ENCODE assay signal across 11 cellular contexts in the genomic region with DNA sequence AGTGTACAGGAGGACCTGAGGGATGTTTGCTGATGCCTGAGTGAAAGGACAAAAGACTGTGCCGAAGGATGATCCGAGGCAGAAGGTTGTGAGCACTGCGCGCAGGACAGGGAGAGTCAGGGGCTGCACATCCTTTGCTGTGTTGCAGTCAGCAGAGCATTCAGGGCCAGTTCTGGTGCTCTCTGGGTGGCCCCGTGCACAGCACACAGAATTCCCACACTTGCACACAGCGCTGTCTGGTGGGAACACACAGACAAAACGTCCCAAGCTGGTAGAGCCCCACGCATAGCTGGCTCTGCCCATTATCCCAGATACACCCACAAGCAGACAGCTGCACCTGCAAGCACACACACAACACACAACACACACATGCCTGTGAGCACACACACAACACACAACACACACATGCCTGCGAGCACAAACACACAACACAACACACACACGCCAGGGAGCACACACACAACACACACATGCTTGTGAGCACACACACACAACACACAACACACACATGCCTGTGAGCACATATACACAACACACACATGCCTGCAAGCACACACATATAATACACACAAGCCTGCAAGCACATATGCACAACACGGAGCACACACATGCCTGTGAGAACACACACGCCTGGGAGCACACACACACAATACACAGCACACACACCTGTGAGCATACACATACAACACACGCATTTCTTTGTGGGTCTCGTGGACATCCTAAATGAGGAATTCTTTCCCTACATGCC.
DNase-seq lines count a peak whose midpoint lies in the region; ATAC-seq and TF ChIP-seq lines count a peak whose summit lies in the region.
"Had no signal": no experiment of that assay in that cellular context is flagged by ENCODE, and none has a peak within 500 bp of the region (broad histone marks: within the 10 kb centered on the region; RNA-seq: fewer than 3 reads in every experiment).

No MANE protein-coding gene starts in this region.

- peak overlapping the region; percentile 27 for H3K4me3 Mint-ChIP-seq in glutamatergic neuron (ENCODE audit: unreplicated experiment)
- H3K4me3 Mint-ChIP-seq: dendritic cell treated with granulocyte-macrophage colony-stimulating factor and Interleukin-4, amounts not matched to agents 40 ng/mL and 50 ng/mL, for 4 days had no signal

- CTCF ChIA-PET in RWPE1 (lab: Yijun Ruan, JAX) = no interaction called here

- H3K27ac ChIP-seq in GM23248 (no peak overlapping the region), RWPE1 (peak overlapping the region; percentile 87)

- DNase-seq in GM23248 = no peak
- no peak for DNase-seq in RWPE1 (ENCODE audit: low spot score)
- peak; percentile 47 for DNase-seq in glutamatergic neuron
- no peak for DNase-seq in amygdala (lab: John Stamatoyannopoulos, UW)
- DNase-seq: activated CD4-positive, alpha-beta T cell treated with anti-CD3 and anti-CD28 coated beads, Interleukin-2, amount 50 U/mL, for 1 hour had no signal

- peak overlapping the region; percentile 64 for H2AFZ ChIP-seq in GM23248

- 70 to 80% methylated on average over 12 to 14 of the region's 14 CpGs for WGBS in GM23248 (ENCODE audit: low coverage in 1 of 2, low lambda C conversion rate in 2 of 2, missing lambda C conversion rate in 2 of 2), 2 experiments

- peaks cover 10% of the 10 kb centered on the region for H3K27me3 Mint-ChIP-seq in glutamatergic neuron (ENCODE audit: unreplicated experiment)

- TF ChIP-seq CTCF in RWPE1 (conservative IDR thresholded peaks at IDR 0.05; ENCODE audit: low read depth) (no peak), glutamatergic neuron (IDR thresholded peaks at IDR 0.05; ENCODE audit: partially characterized antibody, unreplicated experiment) (no peak)

- H4K20me1 ChIP-seq in GM23248 (ENCODE audit: insufficient read depth) = no peaks in the 10 kb centered on the region

- H3K9me3 ChIP-seq in GM23248 (ENCODE audit: low read depth) = no peaks in the 10 kb centered on the region
- no peaks in the 10 kb centered on the region for H3K9me3 ChIP-seq in skeletal muscle satellite cell (replicated peaks; ENCODE audit: low read length)
- H3K9me3 ChIP-seq: SJCRH30 had no signal

- in situ Hi-C loops in GM23248 (cut with MboI) = no loop called here

- no peak overlapping the region for H3K4me3 ChIP-seq in GM23248
- H3K4me3 ChIP-seq in skeletal muscle satellite cell (ENCODE audit: low read length) = no peak overlapping the region

- peaks cover 3% of the 10 kb centered on the region for H3K9me3 Mint-ChIP-seq in glutamatergic neuron (ENCODE audit: unreplicated experiment)
- H3K9me3 Mint-ChIP-seq: dendritic cell treated with granulocyte-macrophage colony-stimulating factor and Interleukin-4, amounts not matched to agents 40 ng/mL and 50 ng/mL, for 4 days had no signal

- H3K4me1 Mint-ChIP-seq in glutamatergic neuron (ENCODE audit: low read depth, unreplicated experiment) = peaks cover 22% of the 10 kb centered on the region

- H3F3A ChIP-seq in GM23248 (ENCODE audit: insufficient read depth) = no peaks in the 10 kb centered on the region

- H3K27me3 ChIP-seq in GM23248 (replicated peaks; ENCODE audit: insufficient read depth) = no peaks in the 10 kb centered on the region; the same call in 1 of the 2 replicates
- peaks cover 10% of the 10 kb centered on the region for H3K27me3 ChIP-seq in skeletal muscle satellite cell (ENCODE audit: control insufficient read depth, insufficient read depth, low read length)
- H3K27me3 ChIP-seq: SJCRH30 had no signal

- H3K79me2 ChIP-seq in GM23248 (ENCODE audit: insufficient read depth) = no peaks in the 10 kb centered on the region

- H3K4me1 ChIP-seq in GM23248 (ENCODE audit: insufficient read depth) (peaks cover 12% of the 10 kb centered on the region), skeletal muscle satellite cell (ENCODE audit: control insufficient read depth, insufficient read depth, low read length) (peaks cover 17% of the 10 kb centered on the region)

- H3K36me3 ChIP-seq in GM23248 (ENCODE audit: low read depth) = no peaks in the 10 kb centered on the region
- H3K36me3 ChIP-seq in skeletal muscle satellite cell (ENCODE audit: insufficient read depth, low read length) = no peaks in the 10 kb centered on the region
- H3K36me3 ChIP-seq: SJCRH30 had no signal

- peak overlapping the region; percentile 96 for H3K27ac Mint-ChIP-seq in glutamatergic neuron (ENCODE audit: unreplicated experiment)
- H3K27ac Mint-ChIP-seq: dendritic cell treated with granulocyte-macrophage colony-stimulating factor and Interleukin-4, amounts not matched to agents 40 ng/mL and 50 ng/mL, for 4 days had no signal

- ATAC-seq in HG02938 (IDR thresholded peaks at IDR 0.05; ENCODE audit: unreplicated experiment) = no peak
- ATAC-seq in GM18873 (IDR thresholded peaks at IDR 0.05; ENCODE audit: low FRiP score, unreplicated experiment) = no peak
- ATAC-seq in HG03565 (IDR thresholded peaks at IDR 0.05; ENCODE audit: unreplicated experiment) = no peak

- POLR2A ChIA-PET in RWPE1 (lab: Yijun Ruan, JAX; ENCODE audit: low non-redundant PET) = no interaction called here

- no peaks in the 10 kb centered on the region for H3K36me3 Mint-ChIP-seq in glutamatergic neuron (ENCODE audit: unreplicated experiment)

- H3K9ac ChIP-seq in GM23248 (peak overlapping the region; percentile 26; the same call in 1 of the 2 replicates), skeletal muscle satellite cell (ENCODE audit: low read depth, low read length) (no peak overlapping the region)

- H3K4me2 ChIP-seq in GM23248 (ENCODE audit: unreplicated experiment) (peak overlapping the region; percentile 63), skeletal muscle satellite cell (ENCODE audit: low read length) (peak overlapping the region; percentile 70)

- no peaks in the 10 kb centered on the region for H3K9me2 ChIP-seq in GM23248 (ENCODE audit: insufficient read depth)
